14 cellular contexts compared by ENCODE assay signal in genomic region chr10:10785627-10786333, GRCh38.
DNase-seq lines count a peak whose midpoint lies in the region; ATAC-seq and TF ChIP-seq lines count a peak whose summit lies in the region.
"Had no signal": no experiment of that assay in that cellular context is flagged by ENCODE, and none has a peak within 500 bp of the region (broad histone marks: within the 10 kb centered on the region; RNA-seq: fewer than 3 reads in every experiment).

No MANE protein-coding gene starts in this region.

- no peaks in the 10 kb centered on the region for H3K27me3 Mint-ChIP-seq in osteocyte (ENCODE audit: unreplicated experiment)
- peaks cover 7% of the 10 kb centered on the region for H3K27me3 Mint-ChIP-seq in activated CD4-positive, alpha-beta T cell treated with anti-CD3 and anti-CD28 coated beads for 36 hours

- H3K4me1 Mint-ChIP-seq in osteocyte (ENCODE audit: unreplicated experiment), result peaks cover 37% of the 10 kb centered on the region
- peaks cover 5% of the 10 kb centered on the region for H3K4me1 Mint-ChIP-seq in activated CD4-positive, alpha-beta T cell treated with anti-CD3 and anti-CD28 coated beads for 36 hours
- H3K4me1 Mint-ChIP-seq: stimulated activated naive B cell treated with anti-CD40 and anti-IgM and Interleukin-4, amounts not matched to agents 10 μg/mL and 1 μg/mL and 100 μg/mL, for 72 hours had no signal

- intact Hi-C loops in activated CD4-positive, alpha-beta T cell treated with anti-CD3 and anti-CD28 coated beads for 36 hours (cut with DNase I, micrococcal nuclease), result no loop called here

- H3K27ac ChIP-seq in SJCRH30, result peak overlapping the region; percentile 63
- H3K27ac ChIP-seq: WERI-Rb-1 had no signal

- no peak for TF ChIP-seq CTCF in osteocyte (IDR thresholded peaks at IDR 0.05)

- H3K9me3 Mint-ChIP-seq in osteocyte (ENCODE audit: unreplicated experiment), result peaks cover 4% of the 10 kb centered on the region
- no peaks in the 10 kb centered on the region for H3K9me3 Mint-ChIP-seq in activated CD4-positive, alpha-beta T cell treated with anti-CD3 and anti-CD28 coated beads for 36 hours (ENCODE audit: low read depth)
- H3K9me3 Mint-ChIP-seq: stimulated activated naive B cell treated with anti-CD40 and anti-IgM and Interleukin-4, amounts not matched to agents 10 μg/mL and 1 μg/mL and 100 μg/mL, for 72 hours had no signal

- peak overlapping the region; percentile 76 for H3K27ac Mint-ChIP-seq in osteocyte (ENCODE audit: unreplicated experiment)
- no peak overlapping the region for H3K27ac Mint-ChIP-seq in activated CD4-positive, alpha-beta T cell treated with anti-CD3 and anti-CD28 coated beads for 36 hours
- H3K27ac Mint-ChIP-seq: stimulated activated naive B cell treated with anti-CD40 and anti-IgM and Interleukin-4, amounts not matched to agents 10 μg/mL and 1 μg/mL and 100 μg/mL, for 72 hours had no signal

- no peaks in the 10 kb centered on the region for H3K36me3 ChIP-seq in SJCRH30
- H3K36me3 ChIP-seq: WERI-Rb-1 had no signal

- in situ Hi-C loops in G401 (cut with HindIII; ENCODE audit: low sequenced_read_pairs), result no loop called here

- peaks cover 8% of the 10 kb centered on the region for H3K36me3 Mint-ChIP-seq in osteocyte (ENCODE audit: unreplicated experiment)
- no peaks in the 10 kb centered on the region for H3K36me3 Mint-ChIP-seq in activated CD4-positive, alpha-beta T cell treated with anti-CD3 and anti-CD28 coated beads for 36 hours (ENCODE audit: low read depth)
- H3K36me3 Mint-ChIP-seq: stimulated activated naive B cell treated with anti-CD40 and anti-IgM and Interleukin-4, amounts not matched to agents 10 μg/mL and 1 μg/mL and 100 μg/mL, for 72 hours had no signal

- H3K4me3 ChIP-seq in SJCRH30, result no peak overlapping the region
- H3K4me3 ChIP-seq: MG63 had no signal

- CTCF ChIA-PET in activated CD4-positive, alpha-beta T cell treated with anti-CD3 and anti-CD28 coated beads for 36 hours (lab: Charles Lee), result no interaction called here

- peaks cover 8% of the 10 kb centered on the region; the same call in 1 of the 2 replicates for H3K9me3 ChIP-seq in SJCRH30 (replicated peaks)

- ATAC-seq in esophagus mucosa (peak; percentile 62), HG02885 (IDR thresholded peaks at IDR 0.05; ENCODE audit: poor library complexity, unreplicated experiment) (no peak)
- no peak for ATAC-seq in activated CD4-positive, alpha-beta T cell treated with anti-CD3 and anti-CD28 coated beads for 36 hours
- ATAC-seq: stimulated activated naive B cell treated with anti-CD40 and anti-IgM and Interleukin-4, amounts not matched to agents 10 μg/mL and 1 μg/mL and 100 μg/mL, for 72 hours had no signal

- peaks cover 19% of the 10 kb centered on the region for H3K4me1 ChIP-seq in SJCRH30

- no peaks in the 10 kb centered on the region for H3K27me3 ChIP-seq in SJCRH30
- H3K27me3 ChIP-seq: MG63 had no signal

- no peak overlapping the region for H3K4me3 Mint-ChIP-seq in osteocyte (ENCODE audit: unreplicated experiment)
- no peak overlapping the region for H3K4me3 Mint-ChIP-seq in activated CD4-positive, alpha-beta T cell treated with anti-CD3 and anti-CD28 coated beads for 36 hours
- H3K4me3 Mint-ChIP-seq: stimulated activated naive B cell treated with anti-CD40 and anti-IgM and Interleukin-4, amounts not matched to agents 10 μg/mL and 1 μg/mL and 100 μg/mL, for 72 hours had no signal

- DNase-seq in HCEC 1CT, result peak; percentile 87
- no peak for DNase-seq in SJCRH30
- DNase-seq in osteocyte (ENCODE audit: extremely low spot score, unreplicated experiment), result no peak
- DNase-seq in G401 (ENCODE audit: low spot score), result no peak
- DNase-seq in amniotic stem cell (lab: John Stamatoyannopoulos, UW), result no peak
- DNase-seq in activated CD4-positive, alpha-beta T cell treated with anti-CD3 and anti-CD28 coated beads for 36 hours, result no peak
- DNase-seq: activated T-cell treated with anti-CD3 and anti-CD28 coated beads for 4 hours; COR-L47; MG63; SHP77; stimulated activated naive B cell treated with anti-CD40 and anti-IgM and Interleukin-4, amounts not matched to agents 10 μg/mL and 1 μg/mL and 100 μg/mL, for 72 hours; WERI-Rb-1 had no signal

- POLR2A ChIA-PET in activated CD4-positive, alpha-beta T cell treated with anti-CD3 and anti-CD28 coated beads for 36 hours (lab: Charles Lee), result no interaction called here
